ENCODE assay signal across 22 cellular contexts in genomic region chr16:7746971-7747370, GRCh38.
"Had no signal": no experiment of that assay in that cellular context is flagged by ENCODE, and none has a peak within 500 bp of the region (broad histone marks: within the 10 kb centered on the region; RNA-seq: fewer than 3 reads in every experiment).

No MANE protein-coding gene starts in this region.

- H3K27ac ChIP-seq: ascending aorta, cardiac muscle cell had no signal

- H3K36me3 ChIP-seq: ascending aorta, cardiac muscle cell had no signal

- ATAC-seq: activated naive CD4-positive, alpha-beta T cell treated with anti-CD3 and anti-CD28 coated beads, Interleukin-2, amount 50 U/mL, for 72 hours; activated naive CD8-positive, alpha-beta T cell treated with anti-CD3 and anti-CD28 coated beads, Interleukin-2, amount 50 U/mL, for 24 hours; activated T-cell treated with anti-CD3 and anti-CD28 coated beads, Interleukin-2, amount 50 U/mL, for 4 hours; T-helper 17 cell had no signal

- H3K9me3 ChIP-seq: ascending aorta had no signal

- H3K4me3 ChIP-seq: ascending aorta, cardiac muscle cell had no signal

- H3K27me3 ChIP-seq: ascending aorta had no signal

- DNase-seq: activated B cell treated with CpG ODN at 0.5 μM for 24 hours; activated CD4-positive, alpha-beta memory T cell treated with anti-CD3 and anti-CD28 coated beads for 36 hours; activated CD4-positive, alpha-beta T cell treated with anti-CD3 and anti-CD28 coated beads for 1 hour; activated CD4-positive, alpha-beta T cell treated with anti-CD3 and anti-CD28 coated beads, Interleukin-2, amount 10 ng/mL, durations not matched to agents 24 days and 14 days; activated CD8-positive, alpha-beta memory T cell treated with anti-CD3 and anti-CD28 coated beads for 24 hours; activated effector memory CD4-positive, alpha-beta T cell treated with anti-CD3 and anti-CD28 coated beads, Interleukin-2, amount 50 U/mL, for 16 hours; activated naive CD4-positive, alpha-beta T cell treated with Interleukin-2 at 50 U/mL for 16 hours; activated naive CD8-positive, alpha-beta T cell treated with anti-CD3 and anti-CD28 coated beads, Interleukin-2, amount 50 U/mL, for 24 hours; activated T-cell treated with anti-CD3 and anti-CD28 coated beads, Interleukin-2, amount 50 U/mL, for 4 hours; amniotic stem cell; KG1; NCI-H1048; NCI-H1417; NCI-H187; NCI-H2081; NCI-H524 treated with DMSO at 0.1 percent for 48 hours; SIG-M5; T-helper 17 cell; T-helper 9 cell had no signal

- H3K4me1 ChIP-seq: ascending aorta had no signal
